In the genomic region with DNA sequence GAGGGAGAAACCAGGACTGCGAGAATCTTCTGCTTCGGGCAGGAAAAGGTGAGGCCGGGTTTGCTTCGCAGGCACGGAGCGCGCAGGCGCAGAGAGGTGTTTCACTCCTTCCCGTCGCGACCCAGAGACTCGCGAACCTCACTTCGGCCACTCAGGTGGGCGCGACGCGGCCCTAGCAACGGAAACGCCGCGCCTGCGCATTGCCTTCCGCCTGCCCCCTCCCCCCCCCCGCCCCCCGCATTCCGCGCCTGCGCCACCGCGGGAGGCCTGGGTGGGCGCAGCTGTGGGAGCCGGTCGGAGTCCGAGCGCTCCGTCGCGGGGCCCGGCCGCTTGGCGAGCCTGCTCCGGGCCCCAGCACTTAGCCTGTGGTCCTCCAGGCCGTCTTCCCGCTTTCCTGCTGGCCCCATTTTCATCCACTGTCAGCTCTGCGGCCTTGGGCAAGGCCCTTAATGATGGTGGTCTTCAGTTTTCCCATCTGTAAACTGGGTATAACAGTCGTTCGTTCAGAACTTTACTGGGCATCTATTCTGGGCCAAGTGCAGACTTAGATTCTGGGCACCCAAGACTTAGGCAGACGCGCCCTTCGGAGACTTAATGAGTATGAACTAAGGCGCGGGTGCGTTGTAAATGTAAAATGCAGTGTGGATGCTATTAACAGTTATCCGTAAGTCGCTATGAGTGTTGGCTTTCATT, we compare ENCODE assay signal across 8 cellular contexts.
DNase-seq lines count a peak whose midpoint lies in the region; ATAC-seq, FAIRE-seq and TF ChIP-seq lines count a peak whose summit lies in the region.

No MANE protein-coding gene starts in this region.

- in situ Hi-C loops in transverse colon (cut with MboI; ENCODE audit: low pct_ligation_motif_present in 1 of 4, low pct_unique_long_range_greater_than_20kb in 1 of 4, low sequenced_read_pairs in 3 of 4) = loop anchor here (10.0 to 25.0 kb wide), 3 partner anchors 530 to 555 kb away; no protein-coding TSS in a partner anchor

- H4K8ac ChIP-seq in trophoblast cell (ENCODE audit: low read depth, low read length) = no peak overlapping the region

- DNase-seq in MG63 (peak; percentile 32), glutamatergic neuron (peak; percentile 63), trophoblast cell (peak; percentile 45 to 51), transverse colon (peak; percentile 32), NCI-H446 treated with DMSO at 0.1 percent for 48 hours (lab: John Stamatoyannopoulos, UW) (no peak), RCC 7860 (ENCODE audit: low spot score) (no peak)
- peak; percentile 27 for DNase-seq in activated T-helper 9 cell treated with anti-CD3 and anti-CD28 coated beads, Interleukin-2, amount 50 U/mL, for 16 hours (ENCODE audit: low read depth)

- H3K4me1 Mint-ChIP-seq in glutamatergic neuron (ENCODE audit: low read depth, unreplicated experiment) = peaks cover 1% of the 10 kb centered on the region

- peaks cover 6% of the 10 kb centered on the region; the same call in 1 of the 2 replicates for H3K27me3 ChIP-seq in MG63
- H3K27me3 ChIP-seq in trophoblast cell (ENCODE audit: insufficient read depth, low read length) = no peaks in the 10 kb centered on the region
- peaks cover 26% of the 10 kb centered on the region for H3K27me3 ChIP-seq in transverse colon

- peak overlapping the region; percentile 41 for H3K4me2 ChIP-seq in trophoblast cell (ENCODE audit: low read length)

- H3K36me3 ChIP-seq in MG63 (no peaks in the 10 kb centered on the region), trophoblast cell (ENCODE audit: control insufficient read depth in 1 of 2, insufficient read depth in 2 of 2, low read length in 2 of 2) (no peaks in the 10 kb centered on the region), transverse colon (no peaks in the 10 kb centered on the region)

- H3K4ac ChIP-seq in trophoblast cell (ENCODE audit: low read depth, low read length) = no peak overlapping the region

- peaks cover 3% of the 10 kb centered on the region for H3K9me3 Mint-ChIP-seq in glutamatergic neuron (ENCODE audit: unreplicated experiment)

- no peak overlapping the region for H3K9ac ChIP-seq in trophoblast cell (ENCODE audit: low read length)

- peaks cover 16% of the 10 kb centered on the region for H3K36me3 Mint-ChIP-seq in glutamatergic neuron (ENCODE audit: unreplicated experiment)

- no peak overlapping the region for H3K23ac ChIP-seq in trophoblast cell (ENCODE audit: low read length)

- peak overlapping the region; percentile 4 for H2BK120ac ChIP-seq in trophoblast cell (ENCODE audit: insufficient read depth, low read length, poor library complexity)

- no peak for TF ChIP-seq CTCF in glutamatergic neuron (IDR thresholded peaks at IDR 0.05; ENCODE audit: partially characterized antibody, unreplicated experiment)
- TF ChIP-seq CTCF in transverse colon (IDR thresholded peaks at IDR 0.05) = no peak

- WGBS in trophoblast cell (ENCODE audit: extremely low coverage, insufficient coverage, insufficient read length) = no CpG with 5 or more reads among the region's 56 CpGs
- WGBS in transverse colon (ENCODE audit: low coverage in 1 of 2), 2 donors = 40 to 100% methylated on average over 4 to 31 of the region's 56 CpGs

- intact Hi-C loops in transverse colon (cut with DNase I; ENCODE audit: low total_unique reads) = loop anchor here (1.0 to 10.0 kb wide), 2 partner anchors 10 to 547 kb away; no protein-coding TSS in a partner anchor

- H2BK5ac ChIP-seq in trophoblast cell (ENCODE audit: low read depth, low read length, poor library complexity) = no peak overlapping the region

- H3K79me1 ChIP-seq in trophoblast cell (ENCODE audit: low read length) = peaks cover 9% of the 10 kb centered on the region

- peak overlapping the region; percentile 27 for H2BK12ac ChIP-seq in trophoblast cell (ENCODE audit: low read length)

- H3K27ac ChIP-seq in trophoblast cell (ENCODE audit: low read depth, low read length) (no peak overlapping the region), transverse colon (no peak overlapping the region)

- FAIRE-seq in RCC 7860 (lab: Jason Lieb, UNC) = no peak

- no peaks in the 10 kb centered on the region for H3K9me3 ChIP-seq in MG63
- H3K9me3 ChIP-seq in trophoblast cell (ENCODE audit: insufficient read depth, low read depth, low read length) = peaks cover 2% of the 10 kb centered on the region
- no peaks in the 10 kb centered on the region for H3K9me3 ChIP-seq in transverse colon

- no peak overlapping the region for H2AFZ ChIP-seq in trophoblast cell (ENCODE audit: insufficient read depth, low read length, poor library complexity)

- no peak for TF ChIP-seq POLR2A in transverse colon (IDR thresholded peaks at IDR 0.05)

- H4K12ac ChIP-seq in trophoblast cell (ENCODE audit: low read depth, low read length) = no peak overlapping the region

- H2AK5ac ChIP-seq in trophoblast cell (ENCODE audit: low read length) = peak overlapping the region; percentile 15

- H3K4me3 ChIP-seq in MG63 (peak overlapping the region; percentile 38), trophoblast cell (ENCODE audit: low read depth, low read length) (peak overlapping the region; percentile 46), transverse colon (peak overlapping the region in 3 of 4 donors; percentile 14 to 43 (median 25))

- no peak for ATAC-seq in GM19455 (IDR thresholded peaks at IDR 0.05; ENCODE audit: unreplicated experiment)

- H3K18ac ChIP-seq in trophoblast cell (ENCODE audit: low read length) = no peak overlapping the region

- peak overlapping the region; percentile 50 for H4K91ac ChIP-seq in trophoblast cell (ENCODE audit: low read depth, low read length)

- TF ChIP-seq EP300 in transverse colon (IDR thresholded peaks at IDR 0.05; ENCODE audit: low read depth) = no peak

- H3K79me2 ChIP-seq in trophoblast cell (ENCODE audit: control insufficient read depth, insufficient read depth, low read length, poor library complexity) = no peaks in the 10 kb centered on the region

- no peak overlapping the region for H3K27ac Mint-ChIP-seq in glutamatergic neuron (ENCODE audit: unreplicated experiment)

- H3K27me3 Mint-ChIP-seq in glutamatergic neuron (ENCODE audit: unreplicated experiment) = peaks cover 2% of the 10 kb centered on the region

- H3K4me1 ChIP-seq in trophoblast cell (ENCODE audit: control insufficient read depth in 1 of 2, insufficient read depth in 2 of 2, low read length in 2 of 2) (peaks cover 11 to 12% of the 10 kb centered on the region in 2 experiments), transverse colon (no peaks in the 10 kb centered on the region)

- peak overlapping the region; percentile 69 for H3K4me3 Mint-ChIP-seq in glutamatergic neuron (ENCODE audit: unreplicated experiment)

- H3K14ac ChIP-seq in trophoblast cell (ENCODE audit: low read length) = no peak overlapping the region

Comparison
In these comparisons a context has a peak if more than half of its experiments do, and no peak if none do; other contexts are left out.
1. DNase-seq: peak in MG63 (single experiment), activated T-helper 9 cell treated with anti-CD3 and anti-CD28 coated beads, Interleukin-2, amount 50 U/mL, for 16 hours (single experiment), glutamatergic neuron (single experiment), trophoblast cell (2 of 2) and transverse colon (single experiment); none in NCI-H446 treated with DMSO at 0.1 percent for 48 hours (single experiment) and RCC 7860 (single experiment).
2. Peak in every context shown above with its lines, with median percentiles within 50 percentile points of each other: H3K4me3 ChIP-seq.